12 cellular contexts compared by ENCODE assay signal in genomic region chr6:160141001-160141726, GRCh38. TPM values are rescaled to one million over a fixed set of nuclear protein-coding genes. Genes with fewer than 3 reads are reported as not detected.
DNase-seq lines count a peak whose midpoint lies in the region; ATAC-seq and TF ChIP-seq lines count a peak whose summit lies in the region.
"Had no signal": no experiment of that assay in that cellular context is flagged by ENCODE, and none has a peak within 500 bp of the region (broad histone marks: within the 10 kb centered on the region; RNA-seq: fewer than 3 reads in every experiment).

No MANE protein-coding gene starts in this region.

- H3K79me2 ChIP-seq in smooth muscle cell (ENCODE audit: low read depth): no peaks in the 10 kb centered on the region

- POLR2A ChIA-PET in GM10248 (lab: Yijun Ruan, JAX): no interaction called here

- CTCF ChIA-PET in GM10248 (lab: Yijun Ruan, JAX): interaction anchor here (0.8 to 4.9 kb wide), 6 partner anchors 12 to 393 kb away, joined by 3 to 29 read pairs (median 4); no protein-coding TSS in a partner anchor

- H3K4me3 ChIP-seq in adipocyte (ENCODE audit: low read length): no peak overlapping the region
- H3K4me3 ChIP-seq in gastroesophageal sphincter: no peak overlapping the region
- H3K4me3 ChIP-seq in smooth muscle cell: no peak overlapping the region
- H3K4me3 ChIP-seq: skin epidermis had no signal

- H3K4me1 ChIP-seq in adipocyte (ENCODE audit: control insufficient read depth, insufficient read depth, low read length): peaks cover 19% of the 10 kb centered on the region
- H3K4me1 ChIP-seq in gastroesophageal sphincter: peaks cover 2 to 48% (median 4%) of the 10 kb centered on the region in 3 donors
- H3K4me1 ChIP-seq in smooth muscle cell (ENCODE audit: low read depth): no peaks in the 10 kb centered on the region

- H2AFZ ChIP-seq in smooth muscle cell (ENCODE audit: low read depth): no peak overlapping the region

- H3K27ac ChIP-seq in gastroesophageal sphincter (peak overlapping the region; percentile 76 to 81 (median 78)), smooth muscle cell (ENCODE audit: low read depth) (peak overlapping the region; percentile 51)

- 20 to 26% methylated on average over 4 to 5 of the region's 5 CpGs for WGBS in gastroesophageal sphincter (ENCODE audit: low coverage in 1 of 2), 2 donors
- 29% methylated on average over 5 of the region's 5 CpGs for WGBS in smooth muscle cell (ENCODE audit: low lambda C conversion rate)

- H3K36me3 ChIP-seq in adipocyte (ENCODE audit: control insufficient read depth, insufficient read depth, low read length, severe bottlenecking) (peaks cover 13% of the 10 kb centered on the region), gastroesophageal sphincter (no peaks in the 10 kb centered on the region), smooth muscle cell (ENCODE audit: low read depth) (no peaks in the 10 kb centered on the region)

- DNase-seq in GM03348 (ENCODE audit: low spot score) (peak; percentile 45), adipocyte (ENCODE audit: low read depth) (peak; percentile 83), smooth muscle cell (lab: John Stamatoyannopoulos, UW; ENCODE audit: unreplicated experiment) (no peak), GM10248 (ENCODE audit: extremely low spot score) (no peak)
- DNase-seq: activated CD4-positive, alpha-beta T cell treated with anti-CD3 and anti-CD28 coated beads, Interleukin-2, amount 50 U/mL, for 4 hours; DMS79; SW 1271 had no signal

- H3K9ac ChIP-seq in adipocyte (ENCODE audit: low read length) (no peak overlapping the region), smooth muscle cell (ENCODE audit: low read depth) (no peak overlapping the region)

- peaks cover 12% of the 10 kb centered on the region for H3F3A ChIP-seq in smooth muscle cell (ENCODE audit: low read depth)

- no peak for TF ChIP-seq EP300 in gastroesophageal sphincter (IDR thresholded peaks at IDR 0.05)

- H3K9me3 ChIP-seq in adipocyte (ENCODE audit: control insufficient read depth, low read length) (no peaks in the 10 kb centered on the region), gastroesophageal sphincter (no peaks in the 10 kb centered on the region), smooth muscle cell (replicated peaks; ENCODE audit: low read depth) (no peaks in the 10 kb centered on the region)

- ATAC-seq in gastroesophageal sphincter (peak; percentile 45), HG03565 (IDR thresholded peaks at IDR 0.05; ENCODE audit: unreplicated experiment) (no peak), HG03095 (IDR thresholded peaks at IDR 0.05; ENCODE audit: unreplicated experiment) (no peak), GM21423 (IDR thresholded peaks at IDR 0.05; ENCODE audit: unreplicated experiment) (no peak)

- peak overlapping the region; percentile 20 for H3K4me2 ChIP-seq in smooth muscle cell

- no peak for TF ChIP-seq POLR2A in gastroesophageal sphincter (IDR thresholded peaks at IDR 0.05)

- TF ChIP-seq CTCF in gastroesophageal sphincter (IDR thresholded peaks at IDR 0.05) (no peak), smooth muscle cell (IDR thresholded peaks at IDR 0.05; ENCODE audit: borderline replicate concordance, insufficient read depth, poor library complexity, severe bottlenecking) (no peak), GM10248 (IDR thresholded peaks at IDR 0.05; ENCODE audit: control extremely low read depth, extremely low read depth, low read depth, missing control alignments) (no peak)

- H3K27me3 ChIP-seq in adipocyte (replicated peaks; ENCODE audit: control insufficient read depth, insufficient read depth, low read length) (no peaks in the 10 kb centered on the region), gastroesophageal sphincter (no peaks in the 10 kb centered on the region), smooth muscle cell (ENCODE audit: low read depth) (no peaks in the 10 kb centered on the region)

- H4K20me1 ChIP-seq in smooth muscle cell (ENCODE audit: low read depth): no peaks in the 10 kb centered on the region

RNA-seq across cellular contexts. Expression of gene SLC22A1, which starts 19.5 kb away (rescaled TPM):
- total RNA-seq in gastroesophageal sphincter (under 1 TPM in 3 of 4 donors, not detected in 1; 0.35 to 0.67 (median 0.58) TPM), smooth muscle cell (0.04 and 1.4 TPM in 2 replicates)
- polyA plus RNA-seq in smooth muscle cell: 1.5 and 1.6 TPM in 2 replicates

Comparison
In these comparisons a context has a peak if more than half of its experiments do, and no peak if none do; other contexts are left out.
1. DNase-seq: peak in GM03348 (single experiment) and adipocyte (single experiment); none in smooth muscle cell (single experiment) and GM10248 (single experiment).